ENCODE assay signal across 8 cellular contexts in genomic region chr6:158405321-158405821, GRCh38.
DNase-seq lines count a peak whose midpoint lies in the region; ATAC-seq, FAIRE-seq and TF ChIP-seq lines count a peak whose summit lies in the region.
"Not testable (repeated sequence)": the region's sequence is repeated elsewhere in the genome, so short reads cannot be mapped to it uniquely, and the experiment has no call there.

No MANE protein-coding gene starts in this region.

- not testable (repeated sequence) for H3K9ac ChIP-seq in K562 (ENCODE audit: insufficient read depth in 1 of 2, low read depth in 2 of 2, low read length in 2 of 2); smooth muscle cell (ENCODE audit: low read depth)

- TF ChIP-seq CTCF in K562 (IDR thresholded peaks at IDR 0.05 in 2 of 3, conservative IDR thresholded peaks at IDR 0.05 in 1 of 3; ENCODE audit: insufficient read depth in 2 of 3, low read depth in 1 of 3, low read length in 3 of 3); fibroblast of mammary gland (conservative IDR thresholded peaks at IDR 0.05; ENCODE audit: control insufficient read depth, insufficient read depth, low read depth, low read length); smooth muscle cell (IDR thresholded peaks at IDR 0.05; ENCODE audit: borderline replicate concordance, insufficient read depth, poor library complexity, severe bottlenecking): not testable (repeated sequence)

- not testable (repeated sequence) for H3K27me3 ChIP-seq in K562 (ENCODE audit: control insufficient read depth in 2 of 2, insufficient read depth in 2 of 2, low read length in 2 of 2); smooth muscle cell (ENCODE audit: low read depth)

- not testable (repeated sequence) for FAIRE-seq in K562 (lab: Jason Lieb, UNC)

- POLR2A ChIA-PET in K562 (lab: Yijun Ruan, JAX): interaction anchor here (2.8 kb wide), 1 partner anchor 8 kb away, joined by 10 read pairs; no protein-coding TSS in a partner anchor

- H3K36me3 ChIP-seq in K562 (ENCODE audit: control insufficient read depth, insufficient read depth, low read length); smooth muscle cell (ENCODE audit: low read depth): not testable (repeated sequence)

- CTCF ChIA-PET in K562 (lab: Yijun Ruan, JAX; ENCODE audit: low intra/inter-chr PET ratio): not testable (repeated sequence)

- H2AFZ ChIP-seq in K562 (ENCODE audit: low read depth, low read length); smooth muscle cell (ENCODE audit: low read depth): not testable (repeated sequence)

- not testable (repeated sequence) for ATAC-seq in K562

- DNase-seq in DMS 273 (lab: John Stamatoyannopoulos, UW; ENCODE audit: unreplicated experiment) (peak; percentile 75), HK-2 (ENCODE audit: unreplicated experiment) (peak; percentile 58), NCI-H524 (lab: John Stamatoyannopoulos, UW) (peak; percentile 80 to 93), SK-N-DZ (ENCODE audit: low spot score) (peak; percentile 98), K562 (ENCODE audit: extremely low read depth in 1 of 4, low spot score in 3 of 4) (peak in 1 of 4 experiments; percentile 39), fibroblast of mammary gland (ENCODE audit: low read depth) (peak; percentile 7), mucosa of gallbladder (ENCODE audit: low spot score) (peak; percentile 76)
- DNase-seq in smooth muscle cell (lab: John Stamatoyannopoulos, UW; ENCODE audit: unreplicated experiment): not testable (repeated sequence)

- H3K9me3 ChIP-seq in K562 (replicated peaks; ENCODE audit: control insufficient read depth, insufficient read depth, low read depth, low read length); smooth muscle cell (replicated peaks; ENCODE audit: low read depth): not testable (repeated sequence)

- H3K4me1 ChIP-seq in K562 (replicated peaks in 1 of 2; ENCODE audit: control insufficient read depth in 2 of 2, insufficient read depth in 2 of 2, low read length in 2 of 2) (peaks cover 14 to 23% of the 10 kb centered on the region in 2 experiments), smooth muscle cell (ENCODE audit: low read depth) (peaks cover 12% of the 10 kb centered on the region)

- intact Hi-C loops in K562 (cut with micrococcal nuclease): not testable (repeated sequence)

- not testable (repeated sequence) for H4K20me1 ChIP-seq in K562 (replicated peaks; ENCODE audit: control insufficient read depth, insufficient read depth, low read length)
- peaks cover 43% of the 10 kb centered on the region for H4K20me1 ChIP-seq in smooth muscle cell (ENCODE audit: low read depth)

- not testable (repeated sequence) for TF ChIP-seq POLR2A in K562 (conservative IDR thresholded peaks at IDR 0.05)

- TF ChIP-seq RAD21 in K562 (CRISPR knock-in tag; conservative IDR thresholded peaks at IDR 0.05 in 1 of 2, IDR thresholded peaks at IDR 0.05 in 1 of 2): not testable (repeated sequence)

- peak; percentile 78 for TF ChIP-seq EP300 in K562 (IDR thresholded peaks at IDR 0.05; ENCODE audit: low read length)

- H3K9me1 ChIP-seq in K562 (ENCODE audit: control insufficient read depth, insufficient read depth, low read length): not testable (repeated sequence)

- H3F3A ChIP-seq in smooth muscle cell (ENCODE audit: low read depth): not testable (repeated sequence)

- in situ Hi-C loops in K562 (cut with MboI): not testable (repeated sequence)

- H3K27ac ChIP-seq in K562 (ENCODE audit: extremely low read depth, low read depth, low read length): not testable (repeated sequence)
- peak overlapping the region; percentile 62 for H3K27ac ChIP-seq in smooth muscle cell (ENCODE audit: low read depth)

- WGBS in K562 (ENCODE audit: insufficient coverage, low coverage, missing lambda C conversion rate): 25% methylated on average over 12 of the region's 12 CpGs
- 49% methylated on average over 12 of the region's 12 CpGs for WGBS in smooth muscle cell (ENCODE audit: low lambda C conversion rate)

- BruUV-seq in K562 (replicated peaks; lab: Mats Ljungman, UMichigan): not testable (repeated sequence)

- not testable (repeated sequence) for H3K4me2 ChIP-seq in K562 (ENCODE audit: insufficient read depth, low read length)
- H3K4me2 ChIP-seq in smooth muscle cell: peak overlapping the region; percentile 52

- not testable (repeated sequence) for H3K79me2 ChIP-seq in K562 (ENCODE audit: control insufficient read depth, insufficient read depth, low read length)
- H3K79me2 ChIP-seq in smooth muscle cell (ENCODE audit: low read depth): peaks cover 26% of the 10 kb centered on the region

- not testable (repeated sequence) for H3K4me3 ChIP-seq in K562; fibroblast of mammary gland (ENCODE audit: control insufficient read depth, low read depth, low read length); smooth muscle cell

TF ChIP-seq in K562, 482 proteins besides CTCF, POLR2A, EP300 and RAD21 (continues in another document):
- peak; percentile 99 for TF ChIP-seq HES1 (IDR thresholded peaks at IDR 0.05; ENCODE audit: low read depth)
- TF ChIP-seq MTA1 (IDR thresholded peaks at IDR 0.05; ENCODE audit: borderline replicate concordance): peak; percentile 68; the same call in 1 of the 2 replicates
- TF ChIP-seq CTBP1 (IDR thresholded peaks at IDR 0.05; ENCODE audit: borderline replicate concordance): peak; percentile 84; the same call in 1 of the 2 replicates
- peak; percentile 78; the same call in 1 of the 2 replicates for TF ChIP-seq ESRRA (IDR thresholded peaks at IDR 0.05; ENCODE audit: borderline replicate concordance, low read depth)
- TF ChIP-seq TEAD2 (tag; IDR thresholded peaks at IDR 0.05): 0 out of 2 replicates have a peak, but pooled peaks have one; percentile 34
- TF ChIP-seq NCOR1 (IDR thresholded peaks at IDR 0.05): peak; percentile 74
- peak; percentile 63 for TF ChIP-seq CXXC5 (CRISPR knock-in tag; IDR thresholded peaks at IDR 0.05)
- peak; percentile 64; the same call in 1 of the 2 replicates for TF ChIP-seq HDAC2 (IDR thresholded peaks at IDR 0.05)
- TF ChIP-seq NR2C1 (IDR thresholded peaks at IDR 0.05): peak; percentile 20; the same call in 1 of the 2 replicates
- 0 out of 2 replicates have a peak, but pooled peaks have one; percentile 39 for TF ChIP-seq NR2C1 (tag; IDR thresholded peaks at IDR 0.05)
- TF ChIP-seq FOSL1 (tag; conservative IDR thresholded peaks at IDR 0.05): peak; percentile 49
- peak in 1 of 2 experiments; percentile 57; a peak in 2 of 4 replicates for TF ChIP-seq TRIM24 (IDR thresholded peaks at IDR 0.05)
- peak; percentile 30; the same call in 1 of the 2 replicates for TF ChIP-seq PML (IDR thresholded peaks at IDR 0.05; ENCODE audit: low read length)
- peak; percentile 78 for TF ChIP-seq CBFA2T2 (conservative IDR thresholded peaks at IDR 0.05)
- TF ChIP-seq FOXJ2 (tag; IDR thresholded peaks at IDR 0.05): 0 out of 2 replicates have a peak, but pooled peaks have one; percentile 58
- peak in 1 of 2 experiments; percentile 16; a peak in 1 of 4 replicates for TF ChIP-seq MAZ (CRISPR knock-in tag; conservative IDR thresholded peaks at IDR 0.05 in 1 of 2, IDR thresholded peaks at IDR 0.05 in 1 of 2)
- TF ChIP-seq TBL1XR1 (IDR thresholded peaks at IDR 0.05; ENCODE audit: low read length in 2 of 2): 0 out of 4 replicates have a peak, but pooled peaks of 1 of the 2 experiments have one; percentile 21
- TF ChIP-seq RNF2 (IDR thresholded peaks at IDR 0.05): 0 out of 2 replicates have a peak, but pooled peaks have one; percentile 33
- 0 out of 2 replicates have a peak, but pooled peaks have one; percentile 45 for TF ChIP-seq TFAP4 (CRISPR knock-in tag; IDR thresholded peaks at IDR 0.05; ENCODE audit: borderline replicate concordance)
- 0 out of 2 replicates have a peak, but pooled peaks have one; percentile 14 for TF ChIP-seq FOXM1 (IDR thresholded peaks at IDR 0.05; ENCODE audit: low read depth)
- not testable (repeated sequence) for TF ChIP-seq FOXM1 (CRISPR knock-in tag; IDR thresholded peaks at IDR 0.05; ENCODE audit: low read depth)
- TF ChIP-seq TEAD1 (CRISPR knock-in tag; IDR thresholded peaks at IDR 0.05): peak in 1 of 2 experiments; percentile 87; a peak in 2 of 4 replicates
- peak; percentile 80 for TF ChIP-seq TAL1 (IDR thresholded peaks at IDR 0.05)
- peak; percentile 40; the same call in 1 of the 2 replicates for TF ChIP-seq L3MBTL2 (IDR thresholded peaks at IDR 0.05)
